11 cellular contexts compared by ENCODE assay signal in genomic region chr1:65423884-65424655, GRCh38. TPM values are rescaled to one million over a fixed set of nuclear protein-coding genes. Genes with fewer than 3 reads are reported as not detected.
DNase-seq lines count a peak whose midpoint lies in the region; FAIRE-seq and TF ChIP-seq lines count a peak whose summit lies in the region.
"Had no signal": no experiment of that assay in that cellular context is flagged by ENCODE, and none has a peak within 500 bp of the region (broad histone marks: within the 10 kb centered on the region; RNA-seq: fewer than 3 reads in every experiment).

No MANE protein-coding gene starts in this region.

- H3K4me3 Mint-ChIP-seq in activated CD4-positive, alpha-beta T cell treated with anti-CD3 and anti-CD28 coated beads, Interleukin-2, amount 10 ng/mL, durations not matched to agents 24 days and 14 days: no peak overlapping the region
- H3K4me3 Mint-ChIP-seq: central memory CD8-positive, alpha-beta T cell; IgD-negative memory B cell had no signal

- dilution Hi-C loops in endothelial cell of umbilical vein (cut with MboI; ENCODE audit: extremely low pct_ligation_motif_present, low sequenced_read_pairs): no loop called here

- H3K36me3 Mint-ChIP-seq in activated CD4-positive, alpha-beta T cell treated with anti-CD3 and anti-CD28 coated beads, Interleukin-2, amount 10 ng/mL, durations not matched to agents 24 days and 14 days (ENCODE audit: low read depth): peaks cover 29% of the 10 kb centered on the region

- no peaks in the 10 kb centered on the region for H3K9me3 Mint-ChIP-seq in activated CD4-positive, alpha-beta T cell treated with anti-CD3 and anti-CD28 coated beads, Interleukin-2, amount 10 ng/mL, durations not matched to agents 24 days and 14 days
- H3K9me3 Mint-ChIP-seq: central memory CD8-positive, alpha-beta T cell; IgD-negative memory B cell had no signal

- H3K27me3 Mint-ChIP-seq in activated CD4-positive, alpha-beta T cell treated with anti-CD3 and anti-CD28 coated beads, Interleukin-2, amount 10 ng/mL, durations not matched to agents 24 days and 14 days: no peaks in the 10 kb centered on the region
- H3K27me3 Mint-ChIP-seq: central memory CD8-positive, alpha-beta T cell; IgD-negative memory B cell had no signal

- peak overlapping the region; percentile 85 for H3K27ac ChIP-seq in endothelial cell of umbilical vein (ENCODE audit: insufficient read depth, low read depth, low read length)

- no peak for TF ChIP-seq POLR2A in endothelial cell of umbilical vein (IDR thresholded peaks at IDR 0.05; ENCODE audit: low read depth, low read length)

- DNase-seq in activated CD4-positive, alpha-beta T cell treated with anti-CD3 and anti-CD28 coated beads, Interleukin-2, amount 10 ng/mL, durations not matched to agents 24 days and 14 days: peak; percentile 65
- DNase-seq in activated CD4-positive, alpha-beta T cell treated with anti-CD3 and anti-CD28 coated beads, Interleukin-2, amount 50 U/mL, for 1 hour: no peak
- peak; percentile 57 for DNase-seq in NCI-H460 (ENCODE audit: extremely low read depth, low read depth)
- peak; percentile 86 for DNase-seq in endothelial cell of umbilical vein (ENCODE audit: low read depth, low spot score)
- no peak for DNase-seq in NCI-H2107 treated with DMSO at 0.1 percent for 48 hours (lab: John Stamatoyannopoulos, UW; ENCODE audit: unreplicated experiment)
- no peak for DNase-seq in epidermal melanocyte (ENCODE audit: insufficient read length, low spot score)
- DNase-seq in NCI-H1092 (lab: John Stamatoyannopoulos, UW): no peak
- DNase-seq: C1 segment of cervical spinal cord had no signal

- no peak overlapping the region for H3K4me3 ChIP-seq in endothelial cell of umbilical vein (replicated peaks in 1 of 3; ENCODE audit: insufficient read depth in 1 of 3, low read depth in 1 of 3, low read length in 3 of 3)
- peak overlapping the region; percentile 34 for H3K4me3 ChIP-seq in skeletal muscle satellite cell (ENCODE audit: low read length)

- peaks cover 56% of the 10 kb centered on the region for H3K4me1 ChIP-seq in endothelial cell of umbilical vein (ENCODE audit: control insufficient read depth, extremely low read depth, insufficient read depth, low read length)
- peaks cover 59% of the 10 kb centered on the region for H3K4me1 ChIP-seq in skeletal muscle satellite cell (ENCODE audit: control insufficient read depth, insufficient read depth, low read length)

- TF ChIP-seq CTCF in endothelial cell of umbilical vein (IDR thresholded peaks at IDR 0.05; ENCODE audit: extremely low read depth in 1 of 2, insufficient read depth in 1 of 2, low read depth in 1 of 2, low read length in 2 of 2): no peak

- POLR2A ChIA-PET in endothelial cell of umbilical vein (lab: Charles Lee): no interaction called here

- H3K9me3 ChIP-seq in endothelial cell of umbilical vein (replicated peaks; ENCODE audit: control insufficient read depth, insufficient read depth, low read length) (no peaks in the 10 kb centered on the region), skeletal muscle satellite cell (replicated peaks; ENCODE audit: low read length) (no peaks in the 10 kb centered on the region)

- peaks cover 19% of the 10 kb centered on the region for H3K4me1 Mint-ChIP-seq in activated CD4-positive, alpha-beta T cell treated with anti-CD3 and anti-CD28 coated beads, Interleukin-2, amount 10 ng/mL, durations not matched to agents 24 days and 14 days

- no peak overlapping the region for H2AFZ ChIP-seq in endothelial cell of umbilical vein (ENCODE audit: low read depth, low read length)

- peak overlapping the region; percentile 14 for H3K27ac Mint-ChIP-seq in activated CD4-positive, alpha-beta T cell treated with anti-CD3 and anti-CD28 coated beads, Interleukin-2, amount 10 ng/mL, durations not matched to agents 24 days and 14 days

- intact Hi-C loops in activated CD4-positive, alpha-beta T cell treated with anti-CD3 and anti-CD28 coated beads, Interleukin-2, amount 10 ng/mL, durations not matched to agents 24 days and 14 days (cut with micrococcal nuclease): loop anchor here (5.0 to 10.0 kb wide), 3 partner anchors 357 to 1829 kb away; partner anchors contain the start of genes DNAI4, MIER1 and PGM1
- intact Hi-C loops in endothelial cell of umbilical vein (cut with micrococcal nuclease): loop anchor here (5.0 to 10.0 kb wide), 7 partner anchors 277 to 1508 kb away; partner anchors contain the start of genes AK4 and PDE4B

- H3K9me1 ChIP-seq in endothelial cell of umbilical vein (replicated peaks; ENCODE audit: control insufficient read depth, extremely low read depth, insufficient read depth, low read length): no peaks in the 10 kb centered on the region

- CTCF ChIA-PET in endothelial cell of umbilical vein (lab: Charles Lee): interaction anchor here (1.1 to 1.7 kb wide), 3 partner anchors 35 to 264 kb away, joined by 6 to 12 read pairs (median 10); no protein-coding TSS in a partner anchor

- no peaks in the 10 kb centered on the region for H4K20me1 ChIP-seq in endothelial cell of umbilical vein (replicated peaks; ENCODE audit: control insufficient read depth, extremely low read depth, insufficient read depth, low read length)

- FAIRE-seq in endothelial cell of umbilical vein (lab: Jason Lieb, UNC): peak; percentile 75

- no TSS peak for BruUV-seq in endothelial cell of umbilical vein (replicated peaks; lab: Mats Ljungman, UMichigan)

- H3K4me2 ChIP-seq in endothelial cell of umbilical vein (ENCODE audit: insufficient read depth, low read length): peak overlapping the region; percentile 63
- peak overlapping the region; percentile 85 for H3K4me2 ChIP-seq in skeletal muscle satellite cell (ENCODE audit: low read length)

- H3K79me2 ChIP-seq in endothelial cell of umbilical vein (ENCODE audit: control insufficient read depth, insufficient read depth, low read length): peaks cover 41% of the 10 kb centered on the region

- H3K36me3 ChIP-seq in endothelial cell of umbilical vein (ENCODE audit: control insufficient read depth in 2 of 2, extremely low read depth in 1 of 2, insufficient read depth in 2 of 2, low read length in 2 of 2) (peaks cover 2 to 7% of the 10 kb centered on the region in 2 experiments), skeletal muscle satellite cell (ENCODE audit: insufficient read depth, low read length) (peaks cover 34% of the 10 kb centered on the region)

- H3K27me3 ChIP-seq in endothelial cell of umbilical vein (ENCODE audit: control insufficient read depth in 2 of 2, insufficient read depth in 2 of 2, low read length in 2 of 2) (no peaks in the 10 kb centered on the region), skeletal muscle satellite cell (ENCODE audit: control insufficient read depth, insufficient read depth, low read length) (no peaks in the 10 kb centered on the region)

- H3K9ac ChIP-seq in endothelial cell of umbilical vein (replicated peaks; ENCODE audit: extremely low read depth, insufficient read depth, low read length) (peak overlapping the region; percentile 65), skeletal muscle satellite cell (ENCODE audit: low read depth, low read length) (peak overlapping the region; percentile 66)

TF ChIP-seq in endothelial cell of umbilical vein, 7 proteins besides CTCF, POLR2A, EP300 and RAD21:
- TF ChIP-seq GATA2 (IDR thresholded peaks at IDR 0.05; ENCODE audit: insufficient read depth, insufficient read length, low read depth, low read length) (peak; percentile 61), JUN (IDR thresholded peaks at IDR 0.05; ENCODE audit: borderline replicate concordance, insufficient read depth, insufficient read length, low read depth) (peak; percentile 88), FOS (IDR thresholded peaks at IDR 0.05; ENCODE audit: borderline replicate concordance, insufficient read depth, low read length) (peak; percentile 77), EZH2 (IDR thresholded peaks at IDR 0.05; ENCODE audit: borderline replicate concordance, low read depth, low read length, severe bottlenecking) (no peak)

RNA-seq across cellular contexts. Expression of gene LEPR, which starts 3.6 kb away (rescaled TPM):
- 1.1 and 1.2 TPM in 2 replicates for total RNA-seq in activated CD4-positive, alpha-beta T cell treated with anti-CD3 and anti-CD28 coated beads, Interleukin-2, amount 10 ng/mL, durations not matched to agents 24 days and 14 days
- 9.4 and 10.2 TPM in 2 replicates for total RNA-seq in NCI-H460 (2014; rRNA removed; shearing (Covaris generic))
- 3.0 and 4.3 TPM in 2 replicates for polyA plus RNA-seq in NCI-H460 (2014; cell fraction: nucleus; rRNA removed)
- total RNA-seq in endothelial cell of umbilical vein: 10.8 and 18.7 TPM in 2 replicates
- polyA plus RNA-seq in endothelial cell of umbilical vein: 8.8 and 11.1 TPM in 2 replicates
- polyA plus RNA-seq in endothelial cell of umbilical vein (2011; cell fraction: cytosol; rRNA removed): 5.7 and 7.9 TPM in 2 replicates
- 9.0 and 9.2 TPM in 2 replicates for polyA plus RNA-seq in endothelial cell of umbilical vein (2011; cell fraction: nucleus; rRNA removed)
- polyA plus RNA-seq in endothelial cell of umbilical vein (2012): 5.4 and 7.1 TPM in 2 replicates
- 34.1 and 36.7 TPM in 2 replicates for polyA minus RNA-seq in endothelial cell of umbilical vein
- polyA minus RNA-seq in endothelial cell of umbilical vein (2011; cell fraction: cytosol; rRNA and poly(A)+ RNA removed): 0.61 TPM
- 13.3 and 15.2 TPM in 2 replicates for polyA minus RNA-seq in endothelial cell of umbilical vein (2011; cell fraction: nucleus; rRNA and poly(A)+ RNA removed)
- 6.8 and 9.4 TPM in 2 replicates for total RNA-seq in skeletal muscle satellite cell (2012; rRNA removed)

RNA-seq across cellular contexts. Expression of gene LEPROT, which starts 3.6 kb away (rescaled TPM):
- total RNA-seq in activated CD4-positive, alpha-beta T cell treated with anti-CD3 and anti-CD28 coated beads, Interleukin-2, amount 10 ng/mL, durations not matched to agents 24 days and 14 days: 17.9 and 20.2 TPM in 2 replicates
- 40.8 and 53.8 TPM in 2 replicates for total RNA-seq in NCI-H460 (2014; rRNA removed; shearing (Covaris generic))
- 41.4 and 52.2 TPM in 2 replicates for polyA plus RNA-seq in NCI-H460 (2014; cell fraction: nucleus; rRNA removed)
- total RNA-seq in endothelial cell of umbilical vein: 71.7 and 80.6 TPM in 2 replicates
- polyA plus RNA-seq in endothelial cell of umbilical vein: 86.0 and 94.8 TPM in 2 replicates
- polyA plus RNA-seq in endothelial cell of umbilical vein (2011; cell fraction: cytosol; rRNA removed): 43.7 and 47.4 TPM in 2 replicates
- polyA plus RNA-seq in endothelial cell of umbilical vein (2011; cell fraction: nucleus; rRNA removed): 74.2 and 99.0 TPM in 2 replicates
- polyA plus RNA-seq in endothelial cell of umbilical vein (2012): 77.8 and 102 TPM in 2 replicates
- 150 TPM in 2 replicates for polyA minus RNA-seq in endothelial cell of umbilical vein
- polyA minus RNA-seq in endothelial cell of umbilical vein (2011; cell fraction: cytosol; rRNA and poly(A)+ RNA removed): 5.9 TPM
- polyA minus RNA-seq in endothelial cell of umbilical vein (2011; cell fraction: nucleus; rRNA and poly(A)+ RNA removed): 148 and 185 TPM in 2 replicates
- 34.7 and 43.9 TPM in 2 replicates for total RNA-seq in skeletal muscle satellite cell (2012; rRNA removed)

Comparison
In these comparisons a context has a peak if more than half of its experiments do, and no peak if none do; other contexts are left out.
1. DNase-seq: peak in activated CD4-positive, alpha-beta T cell treated with anti-CD3 and anti-CD28 coated beads, Interleukin-2, amount 10 ng/mL, durations not matched to agents 24 days and 14 days (single experiment), NCI-H460 (single experiment) and endothelial cell of umbilical vein (single experiment); none in activated CD4-positive, alpha-beta T cell treated with anti-CD3 and anti-CD28 coated beads, Interleukin-2, amount 50 U/mL, for 1 hour (single experiment), NCI-H2107 treated with DMSO at 0.1 percent for 48 hours (single experiment), epidermal melanocyte (single experiment) and NCI-H1092 (single experiment).